Comparison of ENCODE assay signal across 8 cellular contexts in the genomic region with DNA sequence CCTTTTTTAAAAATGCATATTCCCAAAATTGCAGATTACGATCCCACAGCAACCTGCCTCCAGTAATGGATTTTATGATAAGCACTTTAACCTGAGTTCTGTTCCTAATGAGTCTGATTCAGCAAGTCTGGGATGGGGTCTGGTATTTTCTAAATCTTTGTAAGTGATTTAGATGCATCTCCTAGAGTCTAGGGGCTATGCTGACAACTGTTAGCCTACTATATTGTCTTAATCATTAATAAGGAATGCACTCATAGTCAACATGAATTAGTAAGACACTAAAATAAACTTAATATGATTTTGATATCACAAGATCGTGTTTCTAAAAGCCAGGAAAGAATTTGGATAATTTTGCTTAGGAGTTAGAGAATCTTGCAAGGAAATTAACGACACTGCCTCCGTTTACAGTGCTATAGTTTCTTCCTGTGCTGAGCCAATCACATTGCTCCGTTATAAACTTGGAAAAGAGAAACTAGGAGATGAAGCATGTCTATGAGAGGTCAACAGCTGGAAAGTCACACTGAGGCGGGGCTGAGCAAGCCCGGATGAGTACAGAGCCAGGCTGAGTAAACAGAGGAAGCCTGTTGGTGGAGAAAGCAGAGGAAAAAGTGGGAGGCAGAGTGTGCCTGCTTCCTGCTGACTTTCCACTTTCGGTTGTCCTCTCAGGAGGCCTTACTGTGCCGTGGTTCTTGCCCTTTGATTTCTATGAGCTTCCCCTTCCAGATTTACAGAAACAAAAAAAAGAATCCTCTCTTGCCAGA. TPM values are rescaled to one million over a fixed set of nuclear protein-coding genes. Genes with fewer than 3 reads are reported as not detected.
DNase-seq lines count a peak whose midpoint lies in the region; ATAC-seq and TF ChIP-seq lines count a peak whose summit lies in the region.

No MANE protein-coding gene starts in this region.

- H3K4me1 ChIP-seq in BLaER1: peaks cover 55% of the 10 kb centered on the region
- H3K4me1 ChIP-seq in skeletal muscle satellite cell (ENCODE audit: control insufficient read depth, insufficient read depth, low read length): peaks cover 72% of the 10 kb centered on the region
- no peaks in the 10 kb centered on the region; the same call in 1 of the 2 replicates for H3K4me1 ChIP-seq in H9 (ENCODE audit: insufficient read depth, low read length)

- H2BK5ac ChIP-seq in H9 (ENCODE audit: insufficient read length, low read length): no peak overlapping the region

- H3K4ac ChIP-seq in H9 (ENCODE audit: low read depth, low read length): no peak overlapping the region

- peaks cover 71% of the 10 kb centered on the region for H4K20me1 ChIP-seq in BLaER1
- H4K20me1 ChIP-seq in H9 (ENCODE audit: control insufficient read depth, insufficient read depth, insufficient read length): no peaks in the 10 kb centered on the region

- H3K79me2 ChIP-seq in H9 (ENCODE audit: insufficient read depth, low read length): no peaks in the 10 kb centered on the region; the same call in 1 of the 2 replicates

- no peaks in the 10 kb centered on the region for H3K9me3 Mint-ChIP-seq in H9

- H3K18ac ChIP-seq in H9 (ENCODE audit: insufficient read length, low read depth, low read length): no peak overlapping the region

- no peaks in the 10 kb centered on the region for H3K79me1 ChIP-seq in H9 (ENCODE audit: insufficient read depth, low read depth, low read length, poor library complexity, severe bottlenecking)

- H3K23me2 ChIP-seq in H9 (ENCODE audit: insufficient read length, low read depth, low read length, poor library complexity, severe bottlenecking): peaks cover 4% of the 10 kb centered on the region

- no peak overlapping the region for H3K23ac ChIP-seq in H9 (ENCODE audit: insufficient read length, low read depth, low read length)

- H3K27me3 ChIP-seq in BLaER1 (no peaks in the 10 kb centered on the region), skeletal muscle satellite cell (ENCODE audit: control insufficient read depth, insufficient read depth, low read length) (no peaks in the 10 kb centered on the region), H9 (ENCODE audit: insufficient read depth, low read length) (no peaks in the 10 kb centered on the region)

- H2BK120ac ChIP-seq in H9 (ENCODE audit: low read depth, low read length, poor library complexity, severe bottlenecking): no peak overlapping the region

- H3K27ac Mint-ChIP-seq in H9: peak overlapping the region in 1 of 3 experiments; percentile 16; a peak in 2 of 7 replicates

- H3K4me3 ChIP-seq in BLaER1 (no peak overlapping the region), skeletal muscle satellite cell (ENCODE audit: low read length) (peak overlapping the region; percentile 66)

- no peak overlapping the region for H4K8ac ChIP-seq in H9 (replicated peaks; ENCODE audit: insufficient read length, low read depth, low read length)

- H3K9me3 ChIP-seq in BLaER1 (no peaks in the 10 kb centered on the region), skeletal muscle satellite cell (replicated peaks; ENCODE audit: low read length) (no peaks in the 10 kb centered on the region), H9 (ENCODE audit: control insufficient read depth, low read depth, low read length) (no peaks in the 10 kb centered on the region)

- ATAC-seq in HG02798 (IDR thresholded peaks at IDR 0.05; ENCODE audit: poor library complexity, unreplicated experiment): no peak

- H4K5ac ChIP-seq in H9 (ENCODE audit: insufficient read length, low read depth, low read length): no peak overlapping the region

- WGBS in H9 (ENCODE audit: extremely low coverage, insufficient read length, low lambda C conversion rate): no CpG with 5 or more reads among the region's 9 CpGs

- no peak overlapping the region for H3T11ph ChIP-seq in H9 (ENCODE audit: low read length)

- peak; percentile 61 for DNase-seq in NCI-H1092 treated with DMSO at 0.1 percent for 48 hours (lab: John Stamatoyannopoulos, UW)
- DNase-seq in anterior cingulate cortex (lab: John Stamatoyannopoulos, UW): peak in 52 of 58 donors; percentile 11 to 83 (median 54)
- DNase-seq in hepatic stellate cell (ENCODE audit: low spot score): peak; percentile 68
- no peak for DNase-seq in H9
- no peak for DNase-seq in activated effector memory CD4-positive, alpha-beta T cell treated with Interleukin-2 at 50 U/mL for 16 hours

- H3K27ac ChIP-seq in BLaER1: peak overlapping the region; percentile 56
- H3K27ac ChIP-seq in H9 (ENCODE audit: insufficient read length, low read depth, low read length): no peak overlapping the region

- H2AK5ac ChIP-seq in H9 (ENCODE audit: insufficient read length, low read length): no peak overlapping the region

- H2AFZ ChIP-seq in H9 (ENCODE audit: low read length): no peak overlapping the region

- TF ChIP-seq CTCF in H9 (conservative IDR thresholded peaks at IDR 0.05): no peak

- H3K36me3 ChIP-seq in BLaER1 (no peaks in the 10 kb centered on the region), skeletal muscle satellite cell (ENCODE audit: insufficient read depth, low read length) (peaks cover 9% of the 10 kb centered on the region)

- no peaks in the 10 kb centered on the region; a peak in 1 of 7 replicates for H3K36me3 Mint-ChIP-seq in H9 (ENCODE audit: insufficient read depth in 1 of 3, low read depth in 3 of 3)

- H2BK20ac ChIP-seq in H9 (ENCODE audit: low read depth, low read length, poor library complexity, severe bottlenecking): no peak overlapping the region

- H3K4me1 Mint-ChIP-seq in H9: peaks cover 23% of the 10 kb centered on the region in 2 experiments

- no peak overlapping the region for H3K4me3 Mint-ChIP-seq in H9

- no peak overlapping the region for H3K14ac ChIP-seq in H9 (ENCODE audit: insufficient read depth, low read length)

- H3K56ac ChIP-seq in H9 (ENCODE audit: insufficient read length, low read depth, low read length): no peak overlapping the region

- H3K4me2 ChIP-seq in BLaER1: peak overlapping the region; percentile 79
- H3K4me2 ChIP-seq in skeletal muscle satellite cell (ENCODE audit: low read length): peak overlapping the region; percentile 88
- no peak overlapping the region for H3K4me2 ChIP-seq in H9 (ENCODE audit: insufficient read depth, insufficient read length, low read length)

- H4K91ac ChIP-seq in H9 (ENCODE audit: insufficient read length, low read depth, low read length): no peak overlapping the region

- no peak overlapping the region for H2BK15ac ChIP-seq in H9 (ENCODE audit: low read depth, low read length)

- H2BK12ac ChIP-seq in H9 (ENCODE audit: insufficient read length, low read depth, low read length): no peak overlapping the region

- peak overlapping the region; percentile 45; the same call in 1 of the 2 replicates for H3K9ac ChIP-seq in BLaER1
- H3K9ac ChIP-seq in skeletal muscle satellite cell (ENCODE audit: low read depth, low read length): peak overlapping the region; percentile 81
- H3K9ac ChIP-seq in H9 (ENCODE audit: extremely low read depth, insufficient read length, low read length): no peak overlapping the region

- no peaks in the 10 kb centered on the region for H3K27me3 Mint-ChIP-seq in H9 (ENCODE audit: low read depth)

RNA-seq across cellular contexts. Expression of a gene that starts 5.4 kb away (rescaled TPM):
- 112 and 123 TPM in 2 replicates for total RNA-seq in skeletal muscle satellite cell (2012; rRNA removed)
- 35.4 and 36.4 TPM in 2 replicates for total RNA-seq in H9 (2021)

RNA-seq across cellular contexts. Expression of a gene that starts 43.3 kb away (rescaled TPM):
- total RNA-seq in skeletal muscle satellite cell (2012; rRNA removed): under 0.01 TPM in 1 of 2 replicates, not detected in the other
- total RNA-seq in H9 (2021): 1.0 and 2.0 TPM in 2 replicates

RNA-seq across cellular contexts. Expression of a gene that starts 60.0 kb away (rescaled TPM):
- 49.4 and 56.6 TPM in 2 replicates for total RNA-seq in skeletal muscle satellite cell (2012; rRNA removed)
- 128 and 129 TPM in 2 replicates for total RNA-seq in H9 (2021)

Comparison
In these comparisons a context has a peak if more than half of its experiments do, and no peak if none do; other contexts are left out.
1. DNase-seq: peak in NCI-H1092 treated with DMSO at 0.1 percent for 48 hours (single experiment), anterior cingulate cortex (52 of 58) and hepatic stellate cell (single experiment); none in H9 (single experiment) and activated effector memory CD4-positive, alpha-beta T cell treated with Interleukin-2 at 50 U/mL for 16 hours (single experiment).